Comparison of ENCODE assay signal across 13 cellular contexts in the genomic region with DNA sequence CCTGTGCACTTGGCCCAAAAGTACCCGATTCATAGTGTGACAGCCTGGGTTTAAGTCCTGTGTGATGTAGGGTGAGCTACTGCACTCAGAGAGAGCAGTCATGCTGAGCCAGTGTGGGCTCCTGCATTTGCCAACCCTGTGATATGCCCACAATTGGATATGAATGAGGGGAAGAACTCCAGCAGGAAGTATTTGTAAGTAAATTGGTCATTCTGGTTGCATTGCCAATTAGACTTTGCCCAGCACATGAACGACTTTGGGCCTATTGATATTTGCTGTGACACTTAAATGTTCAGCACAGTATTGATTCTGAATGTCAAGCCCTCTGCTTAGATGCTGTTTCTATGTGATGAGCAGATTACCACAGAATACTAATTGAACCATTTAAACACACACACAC.
"Had no signal": no experiment of that assay in that cellular context is flagged by ENCODE, and none has a peak within 500 bp of the region (broad histone marks: within the 10 kb centered on the region; RNA-seq: fewer than 3 reads in every experiment).

No MANE protein-coding gene starts in this region.

- H3K4me1 ChIP-seq: upper lobe of right lung had no signal

- H3K36me3 ChIP-seq: upper lobe of right lung had no signal

- ATAC-seq: activated CD8-positive, alpha-beta T cell treated with anti-CD3 and anti-CD28 coated beads, Interleukin-2, amount 10 ng/mL, durations not matched to agents 7 days and 5 days; effector memory CD8-positive, alpha-beta T cell; natural killer cell treated with Interleukin-12 subunit alpha and Interleukin-12 subunit beta and Interleukin-15 and Interleukin-18, amount 100 ng/mL, for 72 hours; stimulated activated naive CD8-positive, alpha-beta T cell treated with anti-CD3 and anti-CD28 coated beads, Interleukin-15, Interleukin-2, amounts not matched to agents 100 U/mL and 50 U/mL, for 24 hours; upper lobe of right lung; WTC11 had no signal

- H3K27me3 ChIP-seq: upper lobe of right lung had no signal

- H3K4me3 ChIP-seq: upper lobe of right lung had no signal

- H3K27ac ChIP-seq: epithelial cell of prostate, upper lobe of right lung had no signal

- H3K9me3 ChIP-seq: upper lobe of right lung had no signal

- DNase-seq: activated CD4-positive, alpha-beta T cell treated with anti-CD3 and anti-CD28 coated beads for 48 hours; activated CD8-positive, alpha-beta memory T cell treated with anti-CD3 and anti-CD28 coated beads, Interleukin-2, amount 50 U/mL, for 48 hours; activated CD8-positive, alpha-beta T cell treated with anti-CD3 and anti-CD28 coated beads, Interleukin-2, amount 10 ng/mL, durations not matched to agents 7 days and 5 days; activated naive CD4-positive, alpha-beta T cell treated with anti-CD3 and anti-CD28 coated beads for 36 hours; effector memory CD8-positive, alpha-beta T cell; hippocampal formation; kidney glomerular epithelial cell; stimulated activated CD4-positive, alpha-beta T cell treated with anti-CD3 and anti-CD28 coated beads, Interleukin-2, amount 100 ng/mL, for 48 hours; stimulated activated naive CD8-positive, alpha-beta T cell treated with anti-CD3 and anti-CD28 coated beads, Interleukin-15, Interleukin-2, amounts not matched to agents 100 U/mL and 50 U/mL, for 24 hours; upper lobe of right lung had no signal
